Comparison of ENCODE assay signal across 24 cellular contexts in genomic region chr9:88191451-88191850, GRCh38. TPM values are rescaled to one million over a fixed set of nuclear protein-coding genes. Genes with fewer than 3 reads are reported as not detected.
"Had no signal": no experiment of that assay in that cellular context is flagged by ENCODE, and none has a peak within 500 bp of the region (broad histone marks: within the 10 kb centered on the region; RNA-seq: fewer than 3 reads in every experiment).

No MANE protein-coding gene starts in this region.

- H3K9me3 ChIP-seq: MG63, Peyer's patch, SJCRH30 had no signal

- FAIRE-seq: HTR-8/SVneo had no signal

- H3K36me3 ChIP-seq: MG63, Peyer's patch, SJCRH30 had no signal

- H3K27me3 ChIP-seq: MG63, Peyer's patch, SJCRH30 had no signal

- DNase-seq: KBM-7, MG63, NCI-H1092, NCI-H1436, NCI-H187, NCI-H2029, NCI-H2081 treated with DMSO at 0.1 percent for 48 hours, NCI-H2171, NCI-H226, NCI-H446, NCI-H510A, NCI-H524 treated with DMSO at 0.1 percent for 48 hours, NCI-H69, NCI-H774, PC-3, Peyer's patch, SHP77 treated with DMSO at 0.1 percent for 48 hours, SJCRH30 had no signal

- H3K4me3 ChIP-seq: MG63, Peyer's patch, SJCRH30 had no signal

- H3K27ac ChIP-seq: HL-60, Peyer's patch, SJCRH30 had no signal

- ATAC-seq: PC-3, Right ventricle myocardium inferior, SK-N-SH treated with all-trans-retinoic acid at 6 μM for 48 hours had no signal

RNA-seq across cellular contexts. Expression of gene SPATA31C2, which starts 53.2 kb away (rescaled TPM):
- total RNA-seq: OCI-LY7, PC-3, Peyer's patch, Right ventricle myocardium inferior, RPMI7951 had no signal
